ENCODE assay signal across 20 cellular contexts in the genomic region with DNA sequence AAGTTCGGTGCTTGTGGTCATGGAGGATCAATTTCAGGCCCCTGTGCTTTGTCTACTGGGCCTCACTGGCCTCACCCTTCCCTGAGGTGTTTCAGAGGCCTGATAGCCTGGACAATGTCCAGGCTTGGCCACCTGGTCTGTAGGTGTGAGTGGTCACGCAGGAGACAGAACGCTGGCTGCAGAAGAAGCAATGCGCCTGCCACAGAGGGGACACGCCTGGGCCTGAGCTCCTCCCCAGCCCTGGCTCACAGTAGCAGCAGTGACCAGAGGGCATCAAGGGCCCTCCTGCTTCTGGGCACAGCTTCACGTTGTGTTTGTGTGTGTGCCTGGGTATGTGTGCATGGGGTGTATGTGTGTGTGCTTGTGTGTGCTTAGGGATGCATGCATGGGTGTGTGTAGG. TPM values are rescaled to one million over a fixed set of nuclear protein-coding genes. Genes with fewer than 3 reads are reported as not detected.
DNase-seq lines count a peak whose midpoint lies in the region; FAIRE-seq and TF ChIP-seq lines count a peak whose summit lies in the region.
"Had no signal": no experiment of that assay in that cellular context is flagged by ENCODE, and none has a peak within 500 bp of the region (broad histone marks: within the 10 kb centered on the region; RNA-seq: fewer than 3 reads in every experiment).

No MANE protein-coding gene starts in this region.

- intact Hi-C loops in kidney (cut with DNase I) = no loop called here
- intact Hi-C loops in posterior vena cava (cut with DNase I) = loop anchor here (5.0 to 10.0 kb wide), 2 partner anchors 83 to 86 kb away; no protein-coding TSS in a partner anchor

- TF ChIP-seq CTCF in bronchial epithelial cell (IDR thresholded peaks at IDR 0.05; ENCODE audit: insufficient read depth, low read length, severe bottlenecking) (no peak), kidney (IDR thresholded peaks at IDR 0.05; ENCODE audit: borderline replicate concordance, extremely low read depth, insufficient read depth) (no peak)

- no peaks in the 10 kb centered on the region for H3K9me3 ChIP-seq in kidney (ENCODE audit: control insufficient read depth in 1 of 2, low read length in 2 of 2)
- H3K9me3 ChIP-seq: Peyer's patch had no signal

- no peaks in the 10 kb centered on the region for H3K27me3 ChIP-seq in bronchial epithelial cell (ENCODE audit: control insufficient read depth, insufficient read depth, low read length)
- H3K27me3 ChIP-seq: Peyer's patch had no signal

- peak; percentile 13 for DNase-seq in ELF-1 (ENCODE audit: low read depth, low spot score)
- DNase-seq in bronchial epithelial cell (ENCODE audit: low read depth) = no peak
- DNase-seq in kidney = peak; percentile 39
- DNase-seq in posterior vena cava (ENCODE audit: low spot score) = peak; percentile 44
- DNase-seq in activated CD4-positive, alpha-beta T cell treated with anti-CD3 and anti-CD28 coated beads for 4 hours = no peak
- no peak for DNase-seq in ACHN
- no peak for DNase-seq in activated CD4-positive, alpha-beta T cell treated with anti-CD3 and anti-CD28 coated beads, Interleukin-2, amount 50 U/mL, for 48 hours
- DNase-seq in activated T-cell treated with anti-CD3 and anti-CD28 coated beads, Interleukin-2, amount 50 U/mL, for 48 hours = no peak
- DNase-seq: MM.1S, NCI-H1048, NCI-H1436, NCI-H1930, NCI-H510A treated with DMSO at 0.1 percent for 48 hours, NCI-H774 had no signal

- in situ Hi-C loops in ACHN (cut with HindIII; ENCODE audit: low pct_ligation_motif_present, low pct_unique_long_range_greater_than_20kb, low sequenced_read_pairs) = no loop called here

- H3K4me3 ChIP-seq in bronchial epithelial cell (ENCODE audit: low read depth, low read length) (no peak overlapping the region), kidney (ENCODE audit: low read length in 2 of 2) (no peak overlapping the region)
- H3K4me3 ChIP-seq: K562, Peyer's patch had no signal

- H3K4me1 ChIP-seq in kidney (ENCODE audit: control insufficient read depth in 1 of 2, insufficient read depth in 1 of 2, low read depth in 1 of 2, low read length in 2 of 2) = peaks cover 0 to 23% of the 10 kb centered on the region in 2 donors

- FAIRE-seq in bronchial epithelial cell (lab: Jason Lieb, UNC) (peak; percentile 52), kidney (lab: Jason Lieb, UNC) (no peak)
- FAIRE-seq: D721Med, GM19239, H54, K562 had no signal

- no peak overlapping the region for H3K9ac ChIP-seq in kidney (ENCODE audit: low read length in 2 of 2)

- no peaks in the 10 kb centered on the region for H3K36me3 ChIP-seq in bronchial epithelial cell (ENCODE audit: control insufficient read depth, insufficient read depth, low read length)
- no peaks in the 10 kb centered on the region for H3K36me3 ChIP-seq in kidney (ENCODE audit: control insufficient read depth in 1 of 2, insufficient read depth in 2 of 2, low read length in 2 of 2)
- H3K36me3 ChIP-seq: Peyer's patch had no signal

- no peak overlapping the region for H3K27ac ChIP-seq in kidney (ENCODE audit: low read depth in 2 of 2, low read length in 2 of 2)
- H3K27ac ChIP-seq: C4-2B, Peyer's patch had no signal

RNA-seq across cellular contexts. Expression of a gene that starts 1.9 kb away (rescaled TPM):
- total RNA-seq in bronchial epithelial cell (25.0 and 42.9 TPM in 2 replicates), kidney (9.1 TPM), posterior vena cava (10 to 100 TPM; 13.4 to 26.6 TPM)
- polyA plus RNA-seq in kidney (ENCODE audit: insufficient read depth, low read depth, low replicate concordance) = 1.8 TPM

Comparison
In these comparisons a context has a peak if more than half of its experiments do, and no peak if none do; other contexts are left out.
1. DNase-seq: peak in ELF-1 (single experiment), kidney (single experiment) and posterior vena cava (single experiment); none in bronchial epithelial cell (single experiment), activated CD4-positive, alpha-beta T cell treated with anti-CD3 and anti-CD28 coated beads for 4 hours (0 of 2), ACHN (single experiment), activated CD4-positive, alpha-beta T cell treated with anti-CD3 and anti-CD28 coated beads, Interleukin-2, amount 50 U/mL, for 48 hours (0 of 2) and activated T-cell treated with anti-CD3 and anti-CD28 coated beads, Interleukin-2, amount 50 U/mL, for 48 hours (0 of 2).